9 cellular contexts compared by ENCODE assay signal in the genomic region with DNA sequence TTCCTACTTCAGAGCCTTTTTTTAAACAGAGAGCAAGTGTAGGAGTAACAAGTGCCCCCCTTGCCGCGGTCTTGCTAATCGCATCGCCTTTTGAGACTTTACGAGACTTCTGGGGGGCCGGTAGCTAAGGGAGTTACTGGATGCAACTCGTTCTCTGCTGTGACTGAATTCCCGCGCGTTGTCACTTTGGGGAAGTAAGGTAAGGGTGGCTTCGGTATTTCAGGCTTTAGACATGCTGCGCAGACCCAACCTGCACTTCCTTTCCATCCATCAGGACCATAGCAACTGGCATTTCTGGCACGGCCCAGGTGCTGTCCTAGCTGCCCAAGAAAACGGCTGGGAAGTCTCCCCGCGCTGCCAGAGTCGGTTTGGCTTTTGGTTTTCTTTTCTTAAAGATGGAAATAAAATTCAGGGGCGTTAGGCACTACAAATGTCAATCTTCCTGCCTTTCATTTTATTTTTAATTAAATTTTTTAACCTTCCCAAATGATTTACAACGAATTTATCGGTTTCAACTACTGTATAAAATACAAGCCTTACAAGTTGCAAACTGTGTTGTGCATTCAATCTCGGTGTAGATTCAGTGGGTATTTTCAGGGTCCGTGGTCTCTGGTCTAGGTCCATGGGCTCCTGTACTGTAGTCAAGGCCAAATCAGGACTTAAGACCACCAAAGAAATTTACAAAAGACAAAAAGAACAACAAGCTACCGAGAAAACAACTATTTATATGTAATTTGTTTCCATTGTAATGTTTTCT. TPM values are rescaled to one million over a fixed set of nuclear protein-coding genes. Genes with fewer than 3 reads are reported as not detected.
DNase-seq lines count a peak whose midpoint lies in the region; ATAC-seq and TF ChIP-seq lines count a peak whose summit lies in the region.
"Had no signal": no experiment of that assay in that cellular context is flagged by ENCODE, and none has a peak within 500 bp of the region (broad histone marks: within the 10 kb centered on the region; RNA-seq: fewer than 3 reads in every experiment).

No MANE protein-coding gene starts in this region.

- H3K4me3 ChIP-seq in HEK293 (ENCODE audit: low read depth, low read length) (no peak overlapping the region), astrocyte of the spinal cord (ENCODE audit: low read depth, low read length) (no peak overlapping the region), iPS-20b (ENCODE audit: low read length) (peak overlapping the region; percentile 76), smooth muscle cell (peak overlapping the region; percentile 68)

- no peak overlapping the region for H3K4me2 ChIP-seq in smooth muscle cell

- 6% methylated on average over 23 of the region's 23 CpGs for WGBS in smooth muscle cell (ENCODE audit: low lambda C conversion rate)

- no peaks in the 10 kb centered on the region for H3K36me3 ChIP-seq in HEK293 (ENCODE audit: control insufficient read depth in 2 of 2, insufficient read depth in 1 of 2, low read length in 2 of 2)
- no peaks in the 10 kb centered on the region for H3K36me3 ChIP-seq in iPS-20b (ENCODE audit: insufficient read depth, low read depth, low read length)
- H3K36me3 ChIP-seq in smooth muscle cell (ENCODE audit: low read depth): no peaks in the 10 kb centered on the region

- CTCF ChIA-PET in HEK293 (lab: Yijun Ruan, JAX): interaction anchor here (0.7 to 1.5 kb wide), 3 partner anchors 13 to 184 kb away, joined by 3 to 5 read pairs (median 3); no protein-coding TSS in a partner anchor

- DNase-seq in astrocyte of the spinal cord (ENCODE audit: low read depth, low spot score) (peak; percentile 19), smooth muscle cell (lab: John Stamatoyannopoulos, UW; ENCODE audit: unreplicated experiment) (no peak), DMS 273 (lab: John Stamatoyannopoulos, UW; ENCODE audit: unreplicated experiment) (no peak)
- no peak for DNase-seq in central memory CD4-positive, alpha-beta T cell
- DNase-seq: GDM1, NCI-H524 had no signal

- H2AFZ ChIP-seq in smooth muscle cell (ENCODE audit: low read depth): no peak overlapping the region

- no peaks in the 10 kb centered on the region for H3K9me3 ChIP-seq in HEK293 (ENCODE audit: control insufficient read depth, insufficient read depth, low read depth, low read length)
- no peaks in the 10 kb centered on the region for H3K9me3 ChIP-seq in iPS-20b (ENCODE audit: insufficient read depth, low read depth, low read length)
- no peaks in the 10 kb centered on the region for H3K9me3 ChIP-seq in smooth muscle cell (replicated peaks; ENCODE audit: low read depth)

- POLR2A ChIA-PET in HEK293 (lab: Yijun Ruan, JAX): no interaction called here

- H3K9ac ChIP-seq in iPS-20b (ENCODE audit: low read depth, low read length) (no peak overlapping the region; the same call in 1 of the 2 replicates), smooth muscle cell (ENCODE audit: low read depth) (no peak overlapping the region)

- H3K79me2 ChIP-seq in smooth muscle cell (ENCODE audit: low read depth): no peaks in the 10 kb centered on the region

- no peaks in the 10 kb centered on the region for H4K20me1 ChIP-seq in smooth muscle cell (ENCODE audit: low read depth)

- ATAC-seq in HG03354 (IDR thresholded peaks at IDR 0.05; ENCODE audit: poor library complexity, severe bottlenecking, unreplicated experiment): no peak

- no peak for TF ChIP-seq CTCF in HEK293 (tag by site-specific recombination; IDR thresholded peaks at IDR 0.05)
- TF ChIP-seq CTCF in astrocyte of the spinal cord (IDR thresholded peaks at IDR 0.05; ENCODE audit: low read depth, low read length): no peak
- no peak for TF ChIP-seq CTCF in smooth muscle cell (IDR thresholded peaks at IDR 0.05; ENCODE audit: borderline replicate concordance, insufficient read depth, poor library complexity, severe bottlenecking)

- in situ Hi-C loops in astrocyte of the spinal cord (cut with HindIII; ENCODE audit: low sequenced_read_pairs): no loop called here

- peaks cover 87% of the 10 kb centered on the region for H3K27me3 ChIP-seq in iPS-20b (ENCODE audit: insufficient read depth, low read length)
- peaks cover 74% of the 10 kb centered on the region for H3K27me3 ChIP-seq in smooth muscle cell (ENCODE audit: low read depth)

- peaks cover 5% of the 10 kb centered on the region for H3F3A ChIP-seq in smooth muscle cell (ENCODE audit: low read depth)

- H3K27ac ChIP-seq in HEK293 (ENCODE audit: extremely low read depth, low read depth, low read length) (peak overlapping the region; percentile 35; the same call in 1 of the 2 replicates), iPS-20b (ENCODE audit: low read length) (no peak overlapping the region), smooth muscle cell (ENCODE audit: low read depth) (no peak overlapping the region)

- H3K4me1 ChIP-seq in HEK293 (ENCODE audit: control insufficient read depth, insufficient read depth, low read length): peaks cover 9% of the 10 kb centered on the region
- H3K4me1 ChIP-seq in iPS-20b (ENCODE audit: insufficient read depth, low read length): peaks cover 39% of the 10 kb centered on the region; the same call in 1 of the 2 replicates
- H3K4me1 ChIP-seq in smooth muscle cell (ENCODE audit: low read depth): peaks cover 46% of the 10 kb centered on the region

TF ChIP-seq in HEK293, 187 proteins besides CTCF, POLR2A, EP300 and RAD21 (continues in another document):
- TF ChIP-seq ZBTB20 (tag by site-specific recombination; IDR thresholded peaks at IDR 0.05) (0 out of 2 replicates have a peak, but pooled peaks have one; percentile 9), ZNF311 (tag by site-specific recombination; IDR thresholded peaks at IDR 0.05; ENCODE audit: borderline replicate concordance) (no peak), ZNF521 (tag by site-specific recombination; IDR thresholded peaks at IDR 0.05) (no peak), ZNF19 (tag by site-specific recombination; IDR thresholded peaks at IDR 0.05; ENCODE audit: low read depth) (no peak), ZNF138 (tag by site-specific recombination; IDR thresholded peaks at IDR 0.05; ENCODE audit: borderline replicate concordance) (no peak), ZNF792 (tag by site-specific recombination; IDR thresholded peaks at IDR 0.05) (no peak), WT1 (tag by site-specific recombination; IDR thresholded peaks at IDR 0.05) (no peak), ZNF654 (tag by site-specific recombination; IDR thresholded peaks at IDR 0.05; ENCODE audit: low read depth) (no peak), ZNF501 (tag by site-specific recombination; IDR thresholded peaks at IDR 0.05) (no peak), KLF16 (tag by site-specific recombination; IDR thresholded peaks at IDR 0.05) (no peak), SCRT1 (tag by site-specific recombination; IDR thresholded peaks at IDR 0.05; ENCODE audit: borderline replicate concordance) (peak; percentile 87), ZNF184 (tag by site-specific recombination; IDR thresholded peaks at IDR 0.05) (no peak), ZNF335 (tag by site-specific recombination; conservative IDR thresholded peaks at IDR 0.05) (0 out of 2 replicates have a peak, but pooled peaks have one; percentile 15), ZNF677 (tag by site-specific recombination; IDR thresholded peaks at IDR 0.05) (no peak), ZNF76 (tag by site-specific recombination; IDR thresholded peaks at IDR 0.05; ENCODE audit: borderline replicate concordance, low read depth) (no peak), SCRT2 (tag by site-specific recombination; IDR thresholded peaks at IDR 0.05) (peak; percentile 93), ZNF2 (tag by site-specific recombination; IDR thresholded peaks at IDR 0.05) (no peak), ZBTB48 (tag by site-specific recombination; IDR thresholded peaks at IDR 0.05) (no peak)
- TF ChIP-seq, protein P1, sequence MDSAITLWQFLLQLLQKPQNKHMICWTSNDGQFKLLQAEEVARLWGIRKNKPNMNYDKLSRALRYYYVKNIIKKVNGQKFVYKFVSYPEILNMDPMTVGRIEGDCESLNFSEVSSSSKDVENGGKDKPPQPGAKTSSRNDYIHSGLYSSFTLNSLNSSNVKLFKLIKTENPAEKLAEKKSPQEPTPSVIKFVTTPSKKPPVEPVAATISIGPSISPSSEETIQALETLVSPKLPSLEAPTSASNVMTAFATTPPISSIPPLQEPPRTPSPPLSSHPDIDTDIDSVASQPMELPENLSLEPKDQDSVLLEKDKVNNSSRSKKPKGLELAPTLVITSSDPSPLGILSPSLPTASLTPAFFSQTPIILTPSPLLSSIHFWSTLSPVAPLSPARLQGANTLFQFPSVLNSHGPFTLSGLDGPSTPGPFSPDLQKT (IDR thresholded peaks at IDR 0.05; ENCODE audit: borderline replicate concordance, low read depth, low read length): no peak
- TF ChIP-seq, protein P2, sequence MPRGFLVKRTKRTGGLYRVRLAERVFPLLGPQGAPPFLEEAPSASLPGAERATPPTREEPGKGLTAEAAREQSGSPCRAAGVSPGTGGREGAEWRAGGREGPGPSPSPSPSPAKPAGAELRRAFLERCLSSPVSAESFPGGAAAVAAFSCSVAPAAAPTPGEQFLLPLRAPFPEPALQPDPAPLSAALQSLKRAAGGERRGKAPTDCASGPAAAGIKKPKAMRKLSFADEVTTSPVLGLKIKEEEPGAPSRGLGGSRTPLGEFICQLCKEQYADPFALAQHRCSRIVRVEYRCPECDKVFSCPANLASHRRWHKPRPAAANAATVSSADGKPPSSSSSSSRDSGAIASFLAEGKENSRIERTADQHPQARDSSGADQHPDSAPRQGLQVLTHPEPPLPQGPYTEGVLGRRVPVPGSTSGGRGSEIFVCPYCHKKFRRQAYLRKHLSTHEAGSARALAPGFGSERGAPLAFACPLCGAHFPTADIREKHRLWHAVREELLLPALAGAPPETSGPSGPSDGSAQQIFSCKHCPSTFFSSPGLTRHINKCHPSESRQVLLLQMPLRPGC (tag by site-specific recombination; IDR thresholded peaks at IDR 0.05): no peak
- TF ChIP-seq, protein P3, sequence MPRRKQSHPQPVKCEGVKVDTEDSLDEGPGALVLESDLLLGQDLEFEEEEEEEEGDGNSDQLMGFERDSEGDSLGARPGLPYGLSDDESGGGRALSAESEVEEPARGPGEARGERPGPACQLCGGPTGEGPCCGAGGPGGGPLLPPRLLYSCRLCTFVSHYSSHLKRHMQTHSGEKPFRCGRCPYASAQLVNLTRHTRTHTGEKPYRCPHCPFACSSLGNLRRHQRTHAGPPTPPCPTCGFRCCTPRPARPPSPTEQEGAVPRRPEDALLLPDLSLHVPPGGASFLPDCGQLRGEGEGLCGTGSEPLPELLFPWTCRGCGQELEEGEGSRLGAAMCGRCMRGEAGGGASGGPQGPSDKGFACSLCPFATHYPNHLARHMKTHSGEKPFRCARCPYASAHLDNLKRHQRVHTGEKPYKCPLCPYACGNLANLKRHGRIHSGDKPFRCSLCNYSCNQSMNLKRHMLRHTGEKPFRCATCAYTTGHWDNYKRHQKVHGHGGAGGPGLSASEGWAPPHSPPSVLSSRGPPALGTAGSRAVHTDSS (tag by site-specific recombination; IDR thresholded peaks at IDR 0.05): no peak

RNA-seq across cellular contexts. Expression of a gene that starts 3.5 kb away (rescaled TPM):
- 0.18 and 0.27 TPM in 2 replicates for total RNA-seq in smooth muscle cell
- polyA plus RNA-seq in smooth muscle cell: 0.78 TPM in 1 of 2 replicates, not detected in the other

Comparison
In these comparisons a context has a peak if more than half of its experiments do, and no peak if none do; other contexts are left out.
1. H3K4me3 ChIP-seq: peak in iPS-20b (single experiment) and smooth muscle cell (single experiment); none in HEK293 (single experiment) and astrocyte of the spinal cord (single experiment).